16 cellular contexts compared by ENCODE assay signal in the genomic region with DNA sequence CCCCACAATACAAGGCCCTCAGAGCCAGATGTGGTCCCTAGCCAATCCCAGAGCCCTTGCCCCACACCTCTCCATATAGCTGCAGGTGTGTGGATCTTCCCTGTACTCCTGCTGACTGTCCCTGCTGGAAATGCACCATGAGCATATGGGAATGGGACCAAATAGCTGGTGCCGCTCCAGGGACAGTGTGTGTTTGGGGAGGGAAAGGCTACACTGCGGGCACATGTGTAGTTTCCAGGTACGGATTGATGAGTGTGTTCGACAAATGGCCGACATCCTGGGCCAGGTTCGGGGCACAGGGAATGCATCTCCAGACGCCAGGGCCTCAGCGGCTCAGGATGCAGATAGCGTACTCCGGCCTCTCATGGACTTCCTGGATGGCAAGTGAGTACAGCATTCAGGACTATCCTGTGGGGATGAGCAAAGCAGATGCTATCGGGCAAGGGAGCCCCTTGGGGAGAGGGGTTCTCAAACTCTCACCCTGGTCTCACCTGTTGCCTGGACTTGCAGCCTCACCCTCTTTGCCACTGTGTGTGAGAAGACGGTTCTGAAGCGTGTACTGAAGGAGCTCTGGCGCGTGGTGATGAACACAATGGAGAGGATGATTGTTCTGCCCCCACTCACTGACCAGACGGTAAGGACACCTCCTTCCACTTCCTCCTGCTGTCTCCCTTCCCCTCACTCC.
A peak's percentile ranks its signal among the peaks of the same experiment; 100 is the strongest.
DNase-seq lines count a peak whose midpoint lies in the region; ATAC-seq and TF ChIP-seq lines count a peak whose summit lies in the region.
"Had no signal": no experiment of that assay in that cellular context is flagged by ENCODE, and none has a peak within 500 bp of the region (broad histone marks: within the 10 kb centered on the region; RNA-seq: fewer than 3 reads in every experiment).

No MANE protein-coding gene starts in this region.

- no peaks in the 10 kb centered on the region for H3K4me1 ChIP-seq in lung (ENCODE audit: control insufficient read depth in 2 of 2, insufficient read depth in 2 of 2, low read length in 2 of 2)
- H3K4me1 ChIP-seq: BLaER1 had no signal

- no peaks in the 10 kb centered on the region for H3K9me3 Mint-ChIP-seq in activated CD8-positive, alpha-beta memory T cell treated with anti-CD3 and anti-CD28 coated beads, Interleukin-2, amount 10 ng/mL, durations not matched to agents 7 days and 5 days (ENCODE audit: low read depth)
- no peaks in the 10 kb centered on the region for H3K9me3 Mint-ChIP-seq in endothelial cell (ENCODE audit: unreplicated experiment)
- H3K9me3 Mint-ChIP-seq in activated naive CD4-positive, alpha-beta T cell treated with anti-CD3 and anti-CD28 coated beads, Interleukin-2, amount 10 ng/mL, durations not matched to agents 7 days and 5 days, result no peaks in the 10 kb centered on the region
- H3K9me3 Mint-ChIP-seq: CD4-positive, alpha-beta memory T cell had no signal

- 93 to 94% methylated on average over 16 of the region's 16 CpGs for WGBS in lung, 2 donors

- no peak for ATAC-seq in activated CD8-positive, alpha-beta memory T cell treated with anti-CD3 and anti-CD28 coated beads, Interleukin-2, amount 10 ng/mL, durations not matched to agents 7 days and 5 days
- no peak for ATAC-seq in lung (ENCODE audit: insufficient read depth, low FRiP score)

- H3K27me3 Mint-ChIP-seq in activated CD8-positive, alpha-beta memory T cell treated with anti-CD3 and anti-CD28 coated beads, Interleukin-2, amount 10 ng/mL, durations not matched to agents 7 days and 5 days, result peaks cover 3% of the 10 kb centered on the region
- peaks cover 9% of the 10 kb centered on the region for H3K27me3 Mint-ChIP-seq in endothelial cell (ENCODE audit: unreplicated experiment)
- H3K27me3 Mint-ChIP-seq in activated naive CD4-positive, alpha-beta T cell treated with anti-CD3 and anti-CD28 coated beads, Interleukin-2, amount 10 ng/mL, durations not matched to agents 7 days and 5 days, result peaks cover 3% of the 10 kb centered on the region

- H3K27ac ChIP-seq in lung (ENCODE audit: low read depth in 1 of 2, low read length in 1 of 2), result no peak overlapping the region
- H3K27ac ChIP-seq: BLaER1, GM23248 had no signal

- peaks cover 48 to 66% of the 10 kb centered on the region in 2 donors for H3K36me3 ChIP-seq in lung (ENCODE audit: control insufficient read depth in 2 of 2, insufficient read depth in 2 of 2, low read length in 2 of 2)

- POLR2A ChIA-PET in HEK293T (lab: Yijun Ruan, JAX), result no interaction called here

- H3K27ac Mint-ChIP-seq in activated CD8-positive, alpha-beta memory T cell treated with anti-CD3 and anti-CD28 coated beads, Interleukin-2, amount 10 ng/mL, durations not matched to agents 7 days and 5 days, result no peak overlapping the region
- H3K27ac Mint-ChIP-seq in endothelial cell (ENCODE audit: unreplicated experiment), result no peak overlapping the region
- H3K27ac Mint-ChIP-seq in activated naive CD4-positive, alpha-beta T cell treated with anti-CD3 and anti-CD28 coated beads, Interleukin-2, amount 10 ng/mL, durations not matched to agents 7 days and 5 days, result no peak overlapping the region
- H3K27ac Mint-ChIP-seq: CD4-positive, alpha-beta memory T cell had no signal

- no peaks in the 10 kb centered on the region for H3K27me3 ChIP-seq in lung (ENCODE audit: control insufficient read depth, insufficient read depth)
- H3K27me3 ChIP-seq: BLaER1 had no signal

- no peak overlapping the region for H3K4me3 Mint-ChIP-seq in activated CD8-positive, alpha-beta memory T cell treated with anti-CD3 and anti-CD28 coated beads, Interleukin-2, amount 10 ng/mL, durations not matched to agents 7 days and 5 days
- H3K4me3 Mint-ChIP-seq in endothelial cell (ENCODE audit: unreplicated experiment), result peak overlapping the region; percentile 42
- H3K4me3 Mint-ChIP-seq in activated naive CD4-positive, alpha-beta T cell treated with anti-CD3 and anti-CD28 coated beads, Interleukin-2, amount 10 ng/mL, durations not matched to agents 7 days and 5 days, result no peak overlapping the region
- H3K4me3 Mint-ChIP-seq: CD4-positive, alpha-beta memory T cell had no signal

- no peaks in the 10 kb centered on the region for H3K36me3 Mint-ChIP-seq in activated CD8-positive, alpha-beta memory T cell treated with anti-CD3 and anti-CD28 coated beads, Interleukin-2, amount 10 ng/mL, durations not matched to agents 7 days and 5 days
- H3K36me3 Mint-ChIP-seq in endothelial cell (ENCODE audit: low read depth, unreplicated experiment), result peaks cover 51% of the 10 kb centered on the region
- no peaks in the 10 kb centered on the region for H3K36me3 Mint-ChIP-seq in activated naive CD4-positive, alpha-beta T cell treated with anti-CD3 and anti-CD28 coated beads, Interleukin-2, amount 10 ng/mL, durations not matched to agents 7 days and 5 days
- H3K36me3 Mint-ChIP-seq: CD14-positive monocyte; CD4-positive, alpha-beta memory T cell had no signal

- CTCF ChIA-PET in activated CD8-positive, alpha-beta memory T cell treated with anti-CD3 and anti-CD28 coated beads, Interleukin-2, amount 10 ng/mL, durations not matched to agents 7 days and 5 days (lab: Charles Lee), result no interaction called here
- CTCF ChIA-PET in activated naive CD4-positive, alpha-beta T cell treated with anti-CD3 and anti-CD28 coated beads, Interleukin-2, amount 10 ng/mL, durations not matched to agents 7 days and 5 days (lab: Charles Lee), result no interaction called here
- CTCF ChIA-PET in HEK293T (lab: Yijun Ruan, JAX), result no interaction called here

- TF ChIP-seq CTCF in endothelial cell (IDR thresholded peaks at IDR 0.05; ENCODE audit: unreplicated experiment), result no peak
- no peak for TF ChIP-seq CTCF in lung (IDR thresholded peaks at IDR 0.05; ENCODE audit: control extremely low read depth, extremely low read depth)

- H3K4me1 Mint-ChIP-seq in activated CD8-positive, alpha-beta memory T cell treated with anti-CD3 and anti-CD28 coated beads, Interleukin-2, amount 10 ng/mL, durations not matched to agents 7 days and 5 days, result no peaks in the 10 kb centered on the region
- H3K4me1 Mint-ChIP-seq in endothelial cell (ENCODE audit: unreplicated experiment), result peaks cover 15% of the 10 kb centered on the region
- no peaks in the 10 kb centered on the region for H3K4me1 Mint-ChIP-seq in activated naive CD4-positive, alpha-beta T cell treated with anti-CD3 and anti-CD28 coated beads, Interleukin-2, amount 10 ng/mL, durations not matched to agents 7 days and 5 days
- H3K4me1 Mint-ChIP-seq: CD14-positive monocyte; CD4-positive, alpha-beta memory T cell had no signal

- no peak overlapping the region for H3K4me3 ChIP-seq in lung
- H3K4me3 ChIP-seq: BLaER1, GM23248, HAP-1 had no signal

- peaks cover 0 to 1% of the 10 kb centered on the region in 2 donors for H3K9me3 ChIP-seq in lung (ENCODE audit: control insufficient read depth in 2 of 2, insufficient read depth in 1 of 2, low read length in 1 of 2)
- H3K9me3 ChIP-seq: BLaER1, HAP-1 had no signal

- peak; percentile 35 for DNase-seq in activated CD8-positive, alpha-beta memory T cell treated with anti-CD3 and anti-CD28 coated beads, Interleukin-2, amount 10 ng/mL, durations not matched to agents 7 days and 5 days
- DNase-seq in activated CD8-positive, alpha-beta memory T cell treated with anti-CD3 and anti-CD28 coated beads, Interleukin-2, amount 50 U/mL, for 48 hours, result no peak
- DNase-seq in endothelial cell (ENCODE audit: low spot score), result no peak
- DNase-seq in lung (ENCODE audit: low spot score), result peak; percentile 13
- DNase-seq in activated naive CD4-positive, alpha-beta T cell treated with anti-CD3 and anti-CD28 coated beads, Interleukin-2, amount 10 ng/mL, durations not matched to agents 7 days and 5 days, result no peak
- no peak for DNase-seq in NCI-H524 treated with DMSO at 0.1 percent for 48 hours (lab: John Stamatoyannopoulos, UW)
- no peak for DNase-seq in HEK293T (ENCODE audit: extremely low spot score)
- DNase-seq: 8988T; CD4-positive, alpha-beta memory T cell; DMS153; DMS79; GDM1; GM23248 had no signal

TF ChIP-seq in HEK293T, 16 proteins besides CTCF, POLR2A, EP300 and RAD21:
- no peak for TF ChIP-seq CTBP1 (IDR thresholded peaks at IDR 0.05; ENCODE audit: borderline replicate concordance)
- no peak for TF ChIP-seq PKNOX1 (IDR thresholded peaks at IDR 0.05)
- TF ChIP-seq TARDBP (IDR thresholded peaks at IDR 0.05), result no peak
- TF ChIP-seq ARNT (IDR thresholded peaks at IDR 0.05), result no peak
- TF ChIP-seq FOXA1 (IDR thresholded peaks at IDR 0.05), result no peak
- TF ChIP-seq SUZ12 (IDR thresholded peaks at IDR 0.05), result no peak
- TF ChIP-seq HDGF (IDR thresholded peaks at IDR 0.05; ENCODE audit: borderline replicate concordance), result no peak
- no peak for TF ChIP-seq FOXM1 (IDR thresholded peaks at IDR 0.05; ENCODE audit: borderline replicate concordance)
- TF ChIP-seq ZNF384 (IDR thresholded peaks at IDR 0.05), result no peak
- no peak for TF ChIP-seq BHLHE40 (IDR thresholded peaks at IDR 0.05; ENCODE audit: borderline replicate concordance)
- no peak for TF ChIP-seq LEF1 (IDR thresholded peaks at IDR 0.05; ENCODE audit: borderline replicate concordance)
- no peak for TF ChIP-seq L3MBTL2 (conservative IDR thresholded peaks at IDR 0.05)
- no peak for TF ChIP-seq FOXK2 (IDR thresholded peaks at IDR 0.05)
- TF ChIP-seq ELF4 (IDR thresholded peaks at IDR 0.05), result no peak

Comparison
In these comparisons a context has a peak if more than half of its experiments do, and no peak if none do; other contexts are left out.
1. DNase-seq: peak in activated CD8-positive, alpha-beta memory T cell treated with anti-CD3 and anti-CD28 coated beads, Interleukin-2, amount 10 ng/mL, durations not matched to agents 7 days and 5 days (single experiment) and lung (single experiment); none in activated CD8-positive, alpha-beta memory T cell treated with anti-CD3 and anti-CD28 coated beads, Interleukin-2, amount 50 U/mL, for 48 hours (single experiment), endothelial cell (single experiment), activated naive CD4-positive, alpha-beta T cell treated with anti-CD3 and anti-CD28 coated beads, Interleukin-2, amount 10 ng/mL, durations not matched to agents 7 days and 5 days (single experiment), NCI-H524 treated with DMSO at 0.1 percent for 48 hours (single experiment) and HEK293T (single experiment).